In genomic region chrX:10628906-10629305, GRCh38 we compare ENCODE assay signal across 1 cellular context.
A peak's percentile ranks its signal among the peaks of the same experiment; 100 is the strongest.
TF ChIP-seq lines count a peak whose summit lies in the region.

No MANE protein-coding gene starts in this region.

TF ChIP-seq in A549, 52 proteins besides CTCF, POLR2A, EP300 and RAD21 (continued from another document):
- no peak for TF ChIP-seq BHLHE40 (IDR thresholded peaks at IDR 0.05; ENCODE audit: low read depth, low read length)
- no peak for TF ChIP-seq SMC3 (IDR thresholded peaks at IDR 0.05)
- no peak for TF ChIP-seq ZC3H11A (IDR thresholded peaks at IDR 0.05)
- TF ChIP-seq JUN (IDR thresholded peaks at IDR 0.05), result peak in 1 of 2 experiments; percentile 30; a peak in 1 of 5 replicates
- no peak for TF ChIP-seq ELK1 (IDR thresholded peaks at IDR 0.05; ENCODE audit: low read depth, low read length)
- no peak for TF ChIP-seq REST (IDR thresholded peaks at IDR 0.05)
- no peak for TF ChIP-seq E2F6 (IDR thresholded peaks at IDR 0.05; ENCODE audit: borderline replicate concordance, low read depth)
- TF ChIP-seq FOSL2 (IDR thresholded peaks at IDR 0.05), result no peak
- peak; percentile 49; the same call in 1 of the 2 replicates for TF ChIP-seq FOSL2 (CRISPR knock-in tag; IDR thresholded peaks at IDR 0.05)
- peak; percentile 31 for TF ChIP-seq MAFK (IDR thresholded peaks at IDR 0.05; ENCODE audit: partially characterized antibody)
- TF ChIP-seq TP53 (CRISPR knock-in tag; IDR thresholded peaks at IDR 0.05), result no peak
- TF ChIP-seq BCL3 (IDR thresholded peaks at IDR 0.05), result no peak
TF ChIP-seq in A549: peak in this region for 4.
